ENCODE assay signal across 30 cellular contexts in genomic region chr9:131308452-131308851, GRCh38. TPM values are rescaled to one million over a fixed set of nuclear protein-coding genes. Genes with fewer than 3 reads are reported as not detected.
"Had no signal": no experiment of that assay in that cellular context is flagged by ENCODE, and none has a peak within 500 bp of the region (broad histone marks: within the 10 kb centered on the region; RNA-seq: fewer than 3 reads in every experiment).

No MANE protein-coding gene starts in this region.

- H3K4me3 ChIP-seq: ascending aorta, body of pancreas, SJCRH30 had no signal

- H3K27ac Mint-ChIP-seq: activated CD8-positive, alpha-beta memory T cell treated with anti-CD3 and anti-CD28 coated beads, Interleukin-2, amount 10 ng/mL, durations not matched to agents 7 days and 5 days; activated naive CD4-positive, alpha-beta T cell treated with anti-CD3 and anti-CD28 coated beads, Interleukin-2, amount 50 U/mL, for 72 hours; activated naive CD8-positive, alpha-beta T cell treated with anti-CD3 and anti-CD28 coated beads, Interleukin-2, amount 50 U/mL, for 24 hours; activated T-cell treated with anti-CD3 and anti-CD28 coated beads, Interleukin-2, amount 50 U/mL, for 24 hours; activated T-helper 1 cell treated with anti-CD3 and anti-CD28 coated beads, Interleukin-12 subunit alpha, Interleukin-12 subunit beta, Interleukin-2, Interleukin-4 antibody, amounts not matched to agents 30 ng/mL and 10 ng/mL and 1 ng/mL, durations not matched to agents 14 hours and 24 hours and 36 hours; IgD-negative memory B cell had no signal

- ATAC-seq: activated CD4-positive, CD25-positive, alpha-beta regulatory T cell treated with anti-CD3 and anti-CD28 coated beads, Interleukin-2, amount 50 U/mL, for 24 hours; activated CD8-positive, alpha-beta memory T cell treated with anti-CD3 and anti-CD28 coated beads, Interleukin-2, amount 10 ng/mL, durations not matched to agents 7 days and 5 days; activated naive CD4-positive, alpha-beta T cell treated with anti-CD3 and anti-CD28 coated beads, Interleukin-2, amount 50 U/mL, for 72 hours; activated naive CD8-positive, alpha-beta T cell treated with anti-CD3 and anti-CD28 coated beads, Interleukin-2, amount 50 U/mL, for 24 hours; body of pancreas had no signal

- H3K9me3 Mint-ChIP-seq: activated naive CD4-positive, alpha-beta T cell treated with anti-CD3 and anti-CD28 coated beads, Interleukin-2, amount 50 U/mL, for 72 hours; activated naive CD8-positive, alpha-beta T cell treated with anti-CD3 and anti-CD28 coated beads, Interleukin-2, amount 50 U/mL, for 24 hours; activated T-cell treated with anti-CD3 and anti-CD28 coated beads, Interleukin-2, amount 50 U/mL, for 24 hours; activated T-helper 1 cell treated with anti-CD3 and anti-CD28 coated beads, Interleukin-12 subunit alpha, Interleukin-12 subunit beta, Interleukin-2, Interleukin-4 antibody, amounts not matched to agents 30 ng/mL and 10 ng/mL and 1 ng/mL, durations not matched to agents 14 hours and 24 hours and 36 hours had no signal

- H3K27me3 Mint-ChIP-seq: activated CD8-positive, alpha-beta memory T cell treated with anti-CD3 and anti-CD28 coated beads, Interleukin-2, amount 10 ng/mL, durations not matched to agents 7 days and 5 days; activated naive CD8-positive, alpha-beta T cell treated with anti-CD3 and anti-CD28 coated beads, Interleukin-2, amount 50 U/mL, for 24 hours; activated T-cell treated with anti-CD3 and anti-CD28 coated beads, Interleukin-2, amount 50 U/mL, for 24 hours had no signal

- DNase-seq: activated CD4-positive, alpha-beta T cell treated with anti-CD3 and anti-CD28 coated beads for 48 hours; activated CD4-positive, alpha-beta T cell treated with anti-CD3 and anti-CD28 coated beads, Interleukin-2, amount 50 U/mL, for 48 hours; activated CD8-positive, alpha-beta memory T cell treated with anti-CD3 and anti-CD28 coated beads, Interleukin-2, amount 10 ng/mL, durations not matched to agents 7 days and 5 days; activated effector memory CD4-positive, alpha-beta T cell treated with anti-CD3 and anti-CD28 coated beads, Interleukin-2, amount 50 U/mL, for 16 hours; activated naive CD4-positive, alpha-beta T cell treated with Interleukin-2 at 50 U/mL for 16 hours; activated naive CD8-positive, alpha-beta T cell treated with anti-CD3 and anti-CD28 coated beads, Interleukin-2, amount 50 U/mL, for 24 hours; activated T-cell treated with anti-CD3 and anti-CD28 coated beads, Interleukin-2, amount 50 U/mL, for 24 hours; amniotic stem cell; body of pancreas; NCI-H1092; NCI-H1417; NCI-H1930; NCI-H2171 treated with DMSO at 0.1 percent for 48 hours; NCI-H226; NCI-H510A; NCI-H526 treated with DMSO at 0.1 percent for 48 hours; NCI-H82; SJCRH30; SK-N-SH; T-helper 1 cell had no signal

- H3K27ac ChIP-seq: ascending aorta, body of pancreas, KMS-11, SJCRH30, VCaP had no signal

- H3K27me3 ChIP-seq: ascending aorta, body of pancreas, SJCRH30 had no signal

- H3K36me3 ChIP-seq: SJCRH30 had no signal

- H3K9me3 ChIP-seq: ascending aorta, body of pancreas, SJCRH30, SK-N-SH had no signal

- H3K36me3 Mint-ChIP-seq: activated CD8-positive, alpha-beta memory T cell treated with anti-CD3 and anti-CD28 coated beads, Interleukin-2, amount 10 ng/mL, durations not matched to agents 7 days and 5 days; activated naive CD4-positive, alpha-beta T cell treated with anti-CD3 and anti-CD28 coated beads, Interleukin-2, amount 50 U/mL, for 72 hours; IgD-negative memory B cell had no signal

- H3K4me1 ChIP-seq: ascending aorta, body of pancreas had no signal

- H3K9ac ChIP-seq: KMS-11, SK-N-SH had no signal

- H3K4me3 Mint-ChIP-seq: activated CD8-positive, alpha-beta memory T cell treated with anti-CD3 and anti-CD28 coated beads, Interleukin-2, amount 10 ng/mL, durations not matched to agents 7 days and 5 days; activated naive CD8-positive, alpha-beta T cell treated with anti-CD3 and anti-CD28 coated beads, Interleukin-2, amount 50 U/mL, for 24 hours; activated T-cell treated with anti-CD3 and anti-CD28 coated beads, Interleukin-2, amount 50 U/mL, for 24 hours; activated T-helper 1 cell treated with anti-CD3 and anti-CD28 coated beads, Interleukin-12 subunit alpha, Interleukin-12 subunit beta, Interleukin-2, Interleukin-4 antibody, amounts not matched to agents 30 ng/mL and 10 ng/mL and 1 ng/mL, durations not matched to agents 14 hours and 24 hours and 36 hours; IgD-negative memory B cell had no signal

RNA-seq across cellular contexts. Expression of gene PLPP7, which starts 18.9 kb away (rescaled TPM):
- total RNA-seq: activated CD8-positive, alpha-beta memory T cell treated with anti-CD3 and anti-CD28 coated beads, Interleukin-2, amount 10 ng/mL, durations not matched to agents 7 days and 5 days; activated T-helper 1 cell treated with anti-CD3 and anti-CD28 coated beads, Interleukin-12 subunit alpha, Interleukin-12 subunit beta, Interleukin-2, Interleukin-4 antibody, amounts not matched to agents 30 ng/mL and 10 ng/mL and 1 ng/mL, durations not matched to agents 14 hours and 24 hours and 36 hours; bronchial epithelial cell; MCF 10A; T-helper 2 cell treated with Interferon-gamma antibody and Interleukin-4, amounts not matched to agents 100 ng/mL and 5 ng/mL, for 36 hours had no signal
